ENCODE assay signal across 21 cellular contexts in genomic region chr2:206277503-206277902, GRCh38. TPM values are rescaled to one million over a fixed set of nuclear protein-coding genes. Genes with fewer than 3 reads are reported as not detected.
A peak's percentile ranks its signal among the peaks of the same experiment; 100 is the strongest.
DNase-seq lines count a peak whose midpoint lies in the region; ATAC-seq and TF ChIP-seq lines count a peak whose summit lies in the region.
"Had no signal": no experiment of that assay in that cellular context is flagged by ENCODE, and none has a peak within 500 bp of the region (broad histone marks: within the 10 kb centered on the region; RNA-seq: fewer than 3 reads in every experiment).

No MANE protein-coding gene starts in this region.

- intact Hi-C loops in mammary epithelial cell (cut with micrococcal nuclease), result no loop called here

- H3K4me2 ChIP-seq in GM23338, result peak overlapping the region; percentile 89
- H3K4me2 ChIP-seq in OCI-LY3 (ENCODE audit: low read length), result 0 out of 2 replicates have a peak overlapping the region, but pooled peaks have one; percentile 1
- peak overlapping the region; percentile 17 for H3K4me2 ChIP-seq in neural cell (ENCODE audit: low read length)
- H3K4me2 ChIP-seq in mammary epithelial cell (ENCODE audit: insufficient read depth, low read depth, low read length), result no peak overlapping the region

- no peak for TF ChIP-seq EP300 in neural cell (conservative IDR thresholded peaks at IDR 0.05; ENCODE audit: poor library complexity, severe bottlenecking)

- DNase-seq in GM23338 (ENCODE audit: low spot score) (no peak), cerebellar cortex (ENCODE audit: low spot score) (peak; percentile 2), BE2C (no peak), mammary epithelial cell (no peak)
- DNase-seq in activated CD8-positive, alpha-beta memory T cell treated with anti-CD3 and anti-CD28 coated beads, Interleukin-2, amount 50 U/mL, for 48 hours, result no peak
- no peak for DNase-seq in stimulated activated naive CD4-positive, alpha-beta T cell (lab: John Stamatoyannopoulos, UW)
- DNase-seq: HCEC 1CT, IMR-90, MV-4-11, NCI-H1417, NCI-H1694 treated with DMSO at 0.1 percent for 48 hours, NCI-H2081 treated with DMSO at 0.1 percent for 48 hours, NCI-H2171 treated with DMSO at 0.1 percent for 48 hours, NCI-H524 treated with DMSO at 0.1 percent for 48 hours, NCI-H82, OCI-M1, SJCRH30 had no signal

- dilution Hi-C loops in mammary epithelial cell (cut with HindIII; ENCODE audit: low sequenced_read_pairs), result no loop called here

- peak overlapping the region; percentile 70 for H3K4me3 ChIP-seq in GM23338
- no peak overlapping the region for H3K4me3 ChIP-seq in OCI-LY3 (ENCODE audit: low read length)
- H3K4me3 ChIP-seq in neural cell (ENCODE audit: low read length), result peak overlapping the region; percentile 78
- H3K4me3 ChIP-seq in BE2C (ENCODE audit: low read depth, low read length), result no peak overlapping the region
- no peak overlapping the region for H3K4me3 ChIP-seq in mammary epithelial cell (replicated peaks in 1 of 3; ENCODE audit: insufficient read depth in 1 of 3, low read depth in 2 of 3, low read length in 3 of 3)
- H3K4me3 ChIP-seq: A549, SJCRH30 had no signal

- H3F3A ChIP-seq in GM23338 (replicated peaks; ENCODE audit: low read depth) (0 out of 2 replicates have a peak, but pooled peaks cover 3% of the 10 kb centered on the region), neural cell (ENCODE audit: insufficient read depth, low read length, poor library complexity, severe bottlenecking) (no peaks in the 10 kb centered on the region)

- H3K27me3 ChIP-seq in GM23338 (ENCODE audit: insufficient read depth) (no peaks in the 10 kb centered on the region), OCI-LY3 (ENCODE audit: low read depth, low read length) (peaks cover 6% of the 10 kb centered on the region), neural cell (ENCODE audit: insufficient read depth, low read depth, low read length) (peaks cover 52% of the 10 kb centered on the region), BE2C (no peaks in the 10 kb centered on the region), mammary epithelial cell (ENCODE audit: insufficient read depth, low read length) (peaks cover 6% of the 10 kb centered on the region)
- H3K27me3 ChIP-seq: SJCRH30 had no signal

- CTCF ChIA-PET in mammary epithelial cell (lab: Charles Lee; ENCODE audit: low non-redundant PET), result no interaction called here

- peaks cover 30% of the 10 kb centered on the region for H3K4me1 ChIP-seq in GM23338 (ENCODE audit: insufficient read depth)
- no peaks in the 10 kb centered on the region for H3K4me1 ChIP-seq in OCI-LY3 (ENCODE audit: low read length)
- no peaks in the 10 kb centered on the region; the same call in 1 of the 2 replicates for H3K4me1 ChIP-seq in BE2C
- no peaks in the 10 kb centered on the region for H3K4me1 ChIP-seq in mammary epithelial cell (ENCODE audit: insufficient read depth, low read length)
- H3K4me1 ChIP-seq: SJCRH30 had no signal

- H3K27me3 Mint-ChIP-seq in GM23338 (ENCODE audit: insufficient read depth, low read depth, poor library complexity), result peaks cover 2% of the 10 kb centered on the region

- H4K20me1 ChIP-seq in GM23338 (replicated peaks; ENCODE audit: insufficient read depth), result no peaks in the 10 kb centered on the region
- H4K20me1 ChIP-seq in OCI-LY3 (ENCODE audit: insufficient read depth, low read length), result no peaks in the 10 kb centered on the region
- H4K20me1 ChIP-seq in neural cell (ENCODE audit: insufficient read depth), result no peaks in the 10 kb centered on the region
- H4K20me1 ChIP-seq in mammary epithelial cell (ENCODE audit: insufficient read depth, low read length), result no peaks in the 10 kb centered on the region

- H3K9me2 ChIP-seq in GM23338 (ENCODE audit: insufficient read depth), result no peaks in the 10 kb centered on the region
- no peaks in the 10 kb centered on the region for H3K9me2 ChIP-seq in neural cell (ENCODE audit: insufficient read depth, low read length)

- H3K9me3 ChIP-seq in OCI-LY3 (ENCODE audit: insufficient read depth, low read length), result no peaks in the 10 kb centered on the region
- H3K9me3 ChIP-seq in neural cell (ENCODE audit: low read length), result no peaks in the 10 kb centered on the region
- H3K9me3 ChIP-seq in BE2C, result no peaks in the 10 kb centered on the region
- no peaks in the 10 kb centered on the region for H3K9me3 ChIP-seq in mammary epithelial cell (replicated peaks; ENCODE audit: insufficient read depth, low read length)
- H3K9me3 ChIP-seq: A549, SJCRH30 had no signal

- H2AFZ ChIP-seq in GM23338 (no peak overlapping the region), OCI-LY3 (ENCODE audit: low read depth, low read length) (no peak overlapping the region), neural cell (ENCODE audit: low read depth, low read length) (no peak overlapping the region), mammary epithelial cell (ENCODE audit: low read depth, low read length) (no peak overlapping the region)

- peak overlapping the region; percentile 57; the same call in 1 of the 2 replicates for H3K27ac Mint-ChIP-seq in GM23338
- H3K27ac Mint-ChIP-seq: B cell had no signal

- H3K36me3 ChIP-seq in GM23338 (ENCODE audit: insufficient read depth) (peaks cover 16% of the 10 kb centered on the region; the same call in 1 of the 2 replicates), OCI-LY3 (replicated peaks; ENCODE audit: low read depth, low read length) (no peaks in the 10 kb centered on the region), neural cell (ENCODE audit: insufficient read depth, low read length) (no peaks in the 10 kb centered on the region), BE2C (no peaks in the 10 kb centered on the region; the same call in 1 of the 2 replicates), mammary epithelial cell (ENCODE audit: insufficient read depth, low read length) (peaks cover 1% of the 10 kb centered on the region)

- peaks cover 10% of the 10 kb centered on the region for H3K36me3 Mint-ChIP-seq in GM23338 (ENCODE audit: low read depth)

- ATAC-seq in GM23338, result no peak
- ATAC-seq: A549 had no signal

- no peaks in the 10 kb centered on the region for H3K9me3 Mint-ChIP-seq in GM23338

- no TSS peak for BruUV-seq in mammary epithelial cell (replicated peaks; lab: Mats Ljungman, UMichigan)

- TF ChIP-seq RAD21 in neural cell (conservative IDR thresholded peaks at IDR 0.05), result no peak

- in situ Hi-C loops in mammary epithelial cell (cut with MboI; ENCODE audit: low sequenced_read_pairs in 2 of 2), result no loop called here

- no peak overlapping the region for H3K27ac ChIP-seq in GM23338 (ENCODE audit: low read depth)
- H3K27ac ChIP-seq in OCI-LY3 (ENCODE audit: low read length), result no peak overlapping the region
- no peak overlapping the region for H3K27ac ChIP-seq in neural cell (ENCODE audit: low read length)
- H3K27ac ChIP-seq in mammary epithelial cell (ENCODE audit: insufficient read depth, low read depth, low read length), result no peak overlapping the region
- H3K27ac ChIP-seq: A549, SJCRH30 had no signal

- WGBS in mammary epithelial cell (ENCODE audit: low coverage, missing lambda C conversion rate), result 51% methylated on average over 3 of the region's 3 CpGs

- H3K4me1 Mint-ChIP-seq in GM23338, result peaks cover 33% of the 10 kb centered on the region

- TF ChIP-seq CTCF in GM23338 (conservative IDR thresholded peaks at IDR 0.05; ENCODE audit: low read depth in 2 of 2) (no peak), OCI-LY3 (IDR thresholded peaks at IDR 0.05; ENCODE audit: low read depth, low read length) (no peak), neural cell (IDR thresholded peaks at IDR 0.05; ENCODE audit: poor library complexity, severe bottlenecking) (no peak), BE2C (IDR thresholded peaks at IDR 0.05; ENCODE audit: low read depth, low read length) (no peak), mammary epithelial cell (conservative IDR thresholded peaks at IDR 0.05 in 1 of 2, IDR thresholded peaks at IDR 0.05 in 1 of 2; ENCODE audit: extremely low read depth in 1 of 2, insufficient read depth in 1 of 2, low read depth in 1 of 2, low read length in 2 of 2) (no peak)

- peaks cover 73% of the 10 kb centered on the region for H3K79me2 ChIP-seq in GM23338 (replicated peaks; ENCODE audit: insufficient read depth)
- no peaks in the 10 kb centered on the region for H3K79me2 ChIP-seq in OCI-LY3 (ENCODE audit: low read length)
- H3K79me2 ChIP-seq in neural cell (replicated peaks; ENCODE audit: insufficient read depth, low read length), result peaks cover 27% of the 10 kb centered on the region
- peaks cover 18% of the 10 kb centered on the region for H3K79me2 ChIP-seq in mammary epithelial cell (ENCODE audit: insufficient read depth, low read length)

- H3K4me3 Mint-ChIP-seq in GM23338, result peak overlapping the region; percentile 54
- H3K4me3 Mint-ChIP-seq: B cell had no signal

- no peak overlapping the region for H3K9ac ChIP-seq in OCI-LY3 (ENCODE audit: low read length)
- H3K9ac ChIP-seq in neural cell (ENCODE audit: low read length), result no peak overlapping the region
- H3K9ac ChIP-seq in mammary epithelial cell (ENCODE audit: insufficient read depth, low read length), result no peak overlapping the region

TF ChIP-seq in GM23338, 12 proteins besides CTCF, POLR2A, EP300 and RAD21 (continues in another document):
- TF ChIP-seq ZNF331 (CRISPR knock-in tag; IDR thresholded peaks at IDR 0.05; ENCODE audit: low read depth) (no peak), JUNB (IDR thresholded peaks at IDR 0.05; ENCODE audit: unreplicated experiment) (no peak)

TF ChIP-seq in neural cell, 6 proteins besides CTCF, POLR2A, EP300 and RAD21 (continues in another document):
- no peak for TF ChIP-seq POLR2AphosphoS5 (IDR thresholded peaks at IDR 0.05)
- TF ChIP-seq SMC3 (conservative IDR thresholded peaks at IDR 0.05; ENCODE audit: poor library complexity), result no peak
- TF ChIP-seq EZH2 (IDR thresholded peaks at IDR 0.05; ENCODE audit: borderline replicate concordance, insufficient read depth, low read length, poor library complexity, severe bottlenecking), result no peak

RNA-seq across cellular contexts. Expression of gene ZDBF2, which starts 3.0 kb away (rescaled TPM):
- total RNA-seq in GM23338 (2014; rRNA removed; shearing (Covaris generic)), result 35.6 and 41.1 TPM in 2 replicates
- 7.5 and 7.6 TPM in 2 replicates for polyA plus RNA-seq in GM23338 (2016; fragmentation: Nextera tagmentation; extraction: Ambion mirVana)
- polyA plus RNA-seq in neural cell, result 21.9 and 23.4 TPM in 2 replicates
- polyA minus RNA-seq in neural cell, result 67.9 and 78.0 TPM in 2 replicates
- 9.6 TPM for polyA plus RNA-seq in BE2C (2012; ENCODE audit: insufficient read depth, insufficient read length, low read depth)
- 10 to 100 TPM; 11.0 to 13.3 TPM for total RNA-seq in mammary epithelial cell
- polyA plus RNA-seq in mammary epithelial cell, result 1.5 TPM
- polyA minus RNA-seq in mammary epithelial cell, result 3.7 TPM

Comparison
In these comparisons a context has a peak if more than half of its experiments do, and no peak if none do; other contexts are left out.
1. H3K4me3 ChIP-seq: peak in GM23338 (single experiment) and neural cell (single experiment); none in OCI-LY3 (single experiment), BE2C (single experiment) and mammary epithelial cell (0 of 3).